ENCODE assay signal across 8 cellular contexts in genomic region chr3:126961191-126961790, GRCh38. TPM values are rescaled to one million over a fixed set of nuclear protein-coding genes. Genes with fewer than 3 reads are reported as not detected.
A peak's percentile ranks its signal among the peaks of the same experiment; 100 is the strongest.
DNase-seq lines count a peak whose midpoint lies in the region; ATAC-seq, FAIRE-seq and TF ChIP-seq lines count a peak whose summit lies in the region.

No MANE protein-coding gene starts in this region.

- H3K4me1 Mint-ChIP-seq in activated CD4-positive, alpha-beta memory T cell treated with anti-CD3 and anti-CD28 coated beads, Interleukin-2, amount 10 ng/mL, durations not matched to agents 7 days and 5 days = peaks cover 2% of the 10 kb centered on the region

- H3K36me3 ChIP-seq in BE2C = no peaks in the 10 kb centered on the region

- H3K27me3 Mint-ChIP-seq in activated CD4-positive, alpha-beta memory T cell treated with anti-CD3 and anti-CD28 coated beads, Interleukin-2, amount 10 ng/mL, durations not matched to agents 7 days and 5 days = no peaks in the 10 kb centered on the region

- POLR2A ChIA-PET in activated CD4-positive, alpha-beta memory T cell treated with anti-CD3 and anti-CD28 coated beads, Interleukin-2, amount 10 ng/mL, durations not matched to agents 7 days and 5 days (lab: Charles Lee) = no interaction called here

- H3K36me3 Mint-ChIP-seq in activated CD4-positive, alpha-beta memory T cell treated with anti-CD3 and anti-CD28 coated beads, Interleukin-2, amount 10 ng/mL, durations not matched to agents 7 days and 5 days (ENCODE audit: low read depth) = no peaks in the 10 kb centered on the region

- H3K9me3 Mint-ChIP-seq in activated CD4-positive, alpha-beta memory T cell treated with anti-CD3 and anti-CD28 coated beads, Interleukin-2, amount 10 ng/mL, durations not matched to agents 7 days and 5 days = no peaks in the 10 kb centered on the region

- peak; percentile 66 for ATAC-seq in GM19395 (IDR thresholded peaks at IDR 0.05; ENCODE audit: unreplicated experiment)

- no peak overlapping the region for H3K4me3 Mint-ChIP-seq in activated CD4-positive, alpha-beta memory T cell treated with anti-CD3 and anti-CD28 coated beads, Interleukin-2, amount 10 ng/mL, durations not matched to agents 7 days and 5 days

- TF ChIP-seq CTCF in BE2C (IDR thresholded peaks at IDR 0.05; ENCODE audit: low read depth, low read length) = no peak

- H3K4me1 ChIP-seq in BE2C = peaks cover 5% of the 10 kb centered on the region; the same call in 1 of the 2 replicates

- H3K27me3 ChIP-seq in BE2C = no peaks in the 10 kb centered on the region

- H3K4me3 ChIP-seq in BE2C (ENCODE audit: low read depth, low read length) = no peak overlapping the region

- no peaks in the 10 kb centered on the region for H3K9me3 ChIP-seq in BE2C

- CTCF ChIA-PET in activated CD4-positive, alpha-beta memory T cell treated with anti-CD3 and anti-CD28 coated beads, Interleukin-2, amount 10 ng/mL, durations not matched to agents 7 days and 5 days (lab: Charles Lee) = no interaction called here

- FAIRE-seq in HTR-8/SVneo (lab: Jason Lieb, UNC) = no peak

- H3K27ac Mint-ChIP-seq in activated CD4-positive, alpha-beta memory T cell treated with anti-CD3 and anti-CD28 coated beads, Interleukin-2, amount 10 ng/mL, durations not matched to agents 7 days and 5 days = no peak overlapping the region

- DNase-seq in NCI-H2171 (lab: John Stamatoyannopoulos, UW) = peak; percentile 88
- peak; percentile 69 for DNase-seq in fibroblast of the conjunctiva (ENCODE audit: low read depth)
- no peak for DNase-seq in substantia nigra (lab: John Stamatoyannopoulos, UW)
- no peak for DNase-seq in HTR-8/SVneo (ENCODE audit: insufficient read length, low spot score)
- DNase-seq in activated CD4-positive, alpha-beta memory T cell treated with anti-CD3 and anti-CD28 coated beads, Interleukin-2, amount 10 ng/mL, durations not matched to agents 7 days and 5 days = no peak
- DNase-seq in hippocampal formation (lab: John Stamatoyannopoulos, UW) = no peak
- no peak for DNase-seq in BE2C

- peak overlapping the region; percentile 71 for H3K27ac ChIP-seq in substantia nigra (ENCODE audit: low read depth, low read length, poor library complexity, severe bottlenecking)

RNA-seq across cellular contexts. Expression of gene PLXNA1, which starts 21.6 kb away (rescaled TPM):
- 1 to 10 TPM; 6.5 to 7.4 TPM for total RNA-seq in activated CD4-positive, alpha-beta memory T cell treated with anti-CD3 and anti-CD28 coated beads, Interleukin-2, amount 10 ng/mL, durations not matched to agents 7 days and 5 days
- polyA plus RNA-seq in BE2C (2012; ENCODE audit: insufficient read depth, insufficient read length, low read depth) = 261 TPM

Comparison
In these comparisons a context has a peak if more than half of its experiments do, and no peak if none do; other contexts are left out.
1. DNase-seq: peak in NCI-H2171 (single experiment) and fibroblast of the conjunctiva (single experiment); none in substantia nigra (0 of 49), HTR-8/SVneo (single experiment), activated CD4-positive, alpha-beta memory T cell treated with anti-CD3 and anti-CD28 coated beads, Interleukin-2, amount 10 ng/mL, durations not matched to agents 7 days and 5 days (single experiment), hippocampal formation (0 of 2) and BE2C (single experiment).